ENCODE assay signal across 18 cellular contexts in the genomic region with DNA sequence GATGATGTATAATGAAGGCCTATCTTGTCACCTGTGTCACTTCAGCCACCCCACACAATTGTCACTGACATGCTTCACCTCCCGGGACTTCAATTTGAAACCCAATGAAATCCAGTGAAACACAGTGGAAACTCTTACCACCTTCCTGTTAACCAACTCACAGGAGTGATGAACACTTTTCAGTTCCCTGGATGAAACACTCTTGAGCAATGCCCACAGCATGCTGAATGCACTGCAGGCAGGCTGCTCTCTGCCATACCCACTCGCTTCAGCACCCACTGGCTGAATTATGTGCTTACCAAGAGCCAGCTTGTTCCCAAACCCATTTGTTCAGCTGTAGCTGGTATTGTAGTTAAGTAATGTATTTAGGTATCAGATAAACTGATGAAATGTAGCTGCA. TPM values are rescaled to one million over a fixed set of nuclear protein-coding genes. Genes with fewer than 3 reads are reported as not detected.
DNase-seq lines count a peak whose midpoint lies in the region; ATAC-seq and TF ChIP-seq lines count a peak whose summit lies in the region.
"Had no signal": no experiment of that assay in that cellular context is flagged by ENCODE, and none has a peak within 500 bp of the region (broad histone marks: within the 10 kb centered on the region; RNA-seq: fewer than 3 reads in every experiment).

No MANE protein-coding gene starts in this region.

- H3K27ac ChIP-seq in cardiac muscle cell (peak overlapping the region; percentile 30), ascending aorta (no peak overlapping the region), vagina (no peak overlapping the region)

- peaks cover 30% of the 10 kb centered on the region for H3K36me3 Mint-ChIP-seq in effector memory CD8-positive, alpha-beta T cell (ENCODE audit: insufficient read depth)

- no peak overlapping the region for H3K4me3 ChIP-seq in cardiac muscle cell
- H3K4me3 ChIP-seq in ascending aorta: no peak overlapping the region
- no peak overlapping the region for H3K4me3 ChIP-seq in vagina
- H3K4me3 ChIP-seq: HAP-1 had no signal

- peaks cover 37 to 55% of the 10 kb centered on the region in 2 donors for H3K4me1 Mint-ChIP-seq in effector memory CD8-positive, alpha-beta T cell (ENCODE audit: low read depth in 2 of 2)

- no peaks in the 10 kb centered on the region for H3K27me3 Mint-ChIP-seq in effector memory CD8-positive, alpha-beta T cell

- intact Hi-C loops in left ventricle myocardium superior (cut with micrococcal nuclease): no loop called here
- intact Hi-C loops in ascending aorta (cut with DNase I): no loop called here
- intact Hi-C loops in vagina (cut with DNase I): no loop called here

- H3K4me3 Mint-ChIP-seq in effector memory CD8-positive, alpha-beta T cell: no peak overlapping the region
- H3K4me3 Mint-ChIP-seq: neural crest cell had no signal

- TF ChIP-seq CTCF in cardiac muscle cell (IDR thresholded peaks at IDR 0.05; ENCODE audit: low read depth, low read length): no peak
- no peak for TF ChIP-seq CTCF in ascending aorta (IDR thresholded peaks at IDR 0.05)
- TF ChIP-seq CTCF in vagina (IDR thresholded peaks at IDR 0.05): no peak

- H3K27ac Mint-ChIP-seq in effector memory CD8-positive, alpha-beta T cell: peak overlapping the region; percentile 66 to 84

- no peak for DNase-seq in cardiac muscle cell (ENCODE audit: low read depth in 1 of 2, low spot score in 1 of 2)
- DNase-seq in left ventricle myocardium superior: no peak
- DNase-seq in MV-4-11 (lab: John Stamatoyannopoulos, UW): peak; percentile 34
- no peak for DNase-seq in effector memory CD8-positive, alpha-beta T cell
- DNase-seq in renal cortical epithelial cell (ENCODE audit: low read depth): peak; percentile 34
- no peak for DNase-seq in ascending aorta (ENCODE audit: low spot score in 2 of 2)
- DNase-seq in vagina (ENCODE audit: extremely low spot score in 2 of 2): no peak
- no peak for DNase-seq in occipital lobe (lab: John Stamatoyannopoulos, UW)
- DNase-seq: activated CD8-positive, alpha-beta memory T cell treated with anti-CD3 and anti-CD28 coated beads for 24 hours; activated effector memory CD4-positive, alpha-beta T cell treated with Interleukin-2 at 50 U/mL for 16 hours; cortex of kidney; DMS53; Karpas-422; mesendoderm; NCI-H226; SHP77 treated with DMSO at 0.1 percent for 48 hours had no signal

- ATAC-seq in left ventricle myocardium superior: no peak
- no peak for ATAC-seq in effector memory CD8-positive, alpha-beta T cell (replicated peaks)

- no peak for TF ChIP-seq POLR2A in vagina (IDR thresholded peaks at IDR 0.05)

- no peaks in the 10 kb centered on the region for H3K9me3 Mint-ChIP-seq in effector memory CD8-positive, alpha-beta T cell
- H3K9me3 Mint-ChIP-seq: neural crest cell had no signal

- peaks cover 15% of the 10 kb centered on the region for H3K36me3 ChIP-seq in cardiac muscle cell
- peaks cover 26 to 32% of the 10 kb centered on the region in 2 donors for H3K36me3 ChIP-seq in ascending aorta
- H3K36me3 ChIP-seq in vagina: peaks cover 0 to 19% of the 10 kb centered on the region in 2 donors

- H3K9me3 ChIP-seq in cardiac muscle cell (ENCODE audit: low read depth) (no peaks in the 10 kb centered on the region), ascending aorta (no peaks in the 10 kb centered on the region), vagina (no peaks in the 10 kb centered on the region)
- H3K9me3 ChIP-seq: HAP-1 had no signal

- H3K4me1 ChIP-seq in cardiac muscle cell (ENCODE audit: low read depth) (no peaks in the 10 kb centered on the region), ascending aorta (no peaks in the 10 kb centered on the region), vagina (no peaks in the 10 kb centered on the region)
- H3K4me1 ChIP-seq: HAP-1 had no signal

- H3K27me3 ChIP-seq in cardiac muscle cell (no peaks in the 10 kb centered on the region), ascending aorta (no peaks in the 10 kb centered on the region), vagina (no peaks in the 10 kb centered on the region)

RNA-seq across cellular contexts. Expression of a gene that starts 47.0 kb away (rescaled TPM):
- 62.7 and 70.7 TPM in 2 replicates for total RNA-seq in cardiac muscle cell
- polyA plus RNA-seq in cardiac muscle cell: 96.5 and 97.0 TPM in 2 replicates
- total RNA-seq in left ventricle myocardium superior: 40.4 TPM
- 53.3 and 63.9 TPM in 2 replicates for total RNA-seq in renal cortical epithelial cell
- total RNA-seq in ascending aorta: 21.2 TPM
- total RNA-seq in vagina: 23.6 TPM
- total RNA-seq in occipital lobe: 26.4 TPM

Comparison
In these comparisons a context has a peak if more than half of its experiments do, and no peak if none do; other contexts are left out.
1. DNase-seq: peak in MV-4-11 (single experiment) and renal cortical epithelial cell (single experiment); none in cardiac muscle cell (0 of 2), left ventricle myocardium superior (single experiment), effector memory CD8-positive, alpha-beta T cell (0 of 3), ascending aorta (0 of 2), vagina (0 of 2) and occipital lobe (single experiment).